ENCODE assay signal across 1 cellular context in the genomic region with DNA sequence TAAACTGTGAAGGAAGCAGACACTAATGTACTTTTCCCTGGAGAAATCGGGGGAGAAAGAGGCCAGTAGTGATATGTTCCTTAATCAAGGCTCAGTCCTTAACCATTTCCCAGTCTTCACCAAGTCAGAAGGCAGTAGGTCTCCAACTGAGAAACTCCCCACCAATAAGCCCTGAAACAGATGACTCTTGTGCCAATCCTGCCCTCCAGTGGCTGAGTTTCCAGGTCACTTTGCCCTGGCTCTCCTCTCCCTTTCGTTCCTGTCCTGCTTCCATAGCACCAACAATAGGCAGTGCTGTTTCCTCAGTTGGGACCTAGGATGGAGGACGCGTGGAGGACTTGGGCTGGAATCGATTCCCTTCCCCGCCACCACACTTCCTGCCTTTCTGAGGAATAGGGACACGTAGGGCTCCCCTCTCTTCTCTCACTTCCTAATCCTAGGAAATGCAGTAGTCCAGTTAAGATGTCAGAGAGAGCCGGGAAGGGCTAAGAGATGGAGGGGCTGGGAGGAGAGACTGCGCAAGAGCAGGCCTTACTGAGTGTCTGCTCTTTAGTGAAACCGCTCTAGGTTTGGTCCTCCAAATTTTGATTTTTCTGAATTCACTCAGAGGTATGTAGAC.
TF ChIP-seq lines count a peak whose summit lies in the region.

No MANE protein-coding gene starts in this region.

TF ChIP-seq in H1, 55 proteins besides CTCF, POLR2A, EP300 and RAD21 (continued from another document):
- TF ChIP-seq POLR2AphosphoS5 (IDR thresholded peaks at IDR 0.05; ENCODE audit: low read depth, low read length) (no peak; the same call in 1 of the 2 replicates), RNF2 (IDR thresholded peaks at IDR 0.05; ENCODE audit: borderline replicate concordance, low read depth, low read length, missing control alignments, poor library complexity, severe bottlenecking) (no peak)
